In genomic region chr6:88584581-88584980, GRCh38 we compare ENCODE assay signal across 15 cellular contexts.
DNase-seq lines count a peak whose midpoint lies in the region; ATAC-seq and TF ChIP-seq lines count a peak whose summit lies in the region.
"Had no signal": no experiment of that assay in that cellular context is flagged by ENCODE, and none has a peak within 500 bp of the region (broad histone marks: within the 10 kb centered on the region; RNA-seq: fewer than 3 reads in every experiment).

No MANE protein-coding gene starts in this region.

- no peak overlapping the region for H3K4me3 ChIP-seq in mesendoderm (ENCODE audit: low read length)
- H3K4me3 ChIP-seq in sigmoid colon = no peak overlapping the region

- no peaks in the 10 kb centered on the region for H3K27me3 ChIP-seq in mesendoderm (ENCODE audit: insufficient read depth, low read length, poor library complexity)
- no peaks in the 10 kb centered on the region for H3K27me3 ChIP-seq in sigmoid colon

- ATAC-seq in omental fat pad (ENCODE audit: low FRiP score) = no peak

- no peak for TF ChIP-seq EP300 in sigmoid colon (IDR thresholded peaks at IDR 0.05)

- no peak for TF ChIP-seq POLR2A in sigmoid colon (IDR thresholded peaks at IDR 0.05)

- H3K9ac ChIP-seq in mesendoderm (ENCODE audit: low read length) = no peak overlapping the region
- H3K9ac ChIP-seq: SK-N-SH had no signal

- no peaks in the 10 kb centered on the region for H3K79me1 ChIP-seq in mesendoderm (ENCODE audit: low read length)

- DNase-seq in Ammon's horn (ENCODE audit: low spot score) (peak; percentile 20), NCI-H446 treated with DMSO at 0.1 percent for 48 hours (lab: John Stamatoyannopoulos, UW) (peak; percentile 42), cerebellar cortex (ENCODE audit: low spot score) (peak; percentile 82), mesendoderm (no peak), sigmoid colon (no peak), ureter (ENCODE audit: low spot score) (no peak), omental fat pad (ENCODE audit: low spot score) (no peak)
- DNase-seq: CD4-positive, CD25-positive, alpha-beta regulatory T cell; HCEC 1CT; NCI-H1417; NCI-H1930; NCI-H510A treated with DMSO at 0.1 percent for 48 hours; SHP77; SK-N-SH had no signal

- H2BK15ac ChIP-seq in mesendoderm (replicated peaks; ENCODE audit: low read depth) = no peak overlapping the region

- H3K79me2 ChIP-seq in mesendoderm (ENCODE audit: control insufficient read depth, insufficient read depth, low read length) = no peaks in the 10 kb centered on the region

- no peak overlapping the region for H3K4me2 ChIP-seq in mesendoderm (ENCODE audit: low read length)
- H3K4me2 ChIP-seq: SK-N-SH had no signal

- H3K4me1 ChIP-seq in mesendoderm (ENCODE audit: control insufficient read depth, low read depth, low read length) = peaks cover 2% of the 10 kb centered on the region
- peaks cover 0 to 21% (median 12%) of the 10 kb centered on the region in 4 donors for H3K4me1 ChIP-seq in sigmoid colon

- H3K27ac ChIP-seq in mesendoderm (ENCODE audit: low read depth, low read length) (no peak overlapping the region), sigmoid colon (no peak overlapping the region)
- H3K27ac ChIP-seq: HL-60 had no signal

- intact Hi-C loops in sigmoid colon (cut with DNase I) = no loop called here

- no peak overlapping the region for H4K8ac ChIP-seq in mesendoderm (ENCODE audit: low read depth, low read length)

- H4K5ac ChIP-seq in mesendoderm (ENCODE audit: low read length) = no peak overlapping the region

- H2AK5ac ChIP-seq in mesendoderm (ENCODE audit: low read length) = no peak overlapping the region

- H3K56ac ChIP-seq in mesendoderm (ENCODE audit: low read length) = peak overlapping the region; percentile 45

- TF ChIP-seq CTCF in sigmoid colon (IDR thresholded peaks at IDR 0.05) (no peak), omental fat pad (IDR thresholded peaks at IDR 0.05) (no peak)

- H2BK5ac ChIP-seq in mesendoderm (ENCODE audit: low read length) = no peak overlapping the region

- H3K36me3 ChIP-seq in mesendoderm (ENCODE audit: control insufficient read depth, insufficient read depth, low read length) = no peaks in the 10 kb centered on the region
- H3K36me3 ChIP-seq in sigmoid colon = no peaks in the 10 kb centered on the region

- no peak overlapping the region for H3K18ac ChIP-seq in mesendoderm (ENCODE audit: low read length)

- no peak overlapping the region for H2BK120ac ChIP-seq in mesendoderm (ENCODE audit: low read depth, low read length)

- H3K23ac ChIP-seq in mesendoderm (ENCODE audit: low read length) = no peak overlapping the region

- peaks cover 0 to 4% (median 0%) of the 10 kb centered on the region in 4 donors for H3K9me3 ChIP-seq in sigmoid colon
- H3K9me3 ChIP-seq: SK-N-SH had no signal

- no peak overlapping the region for H3K4ac ChIP-seq in mesendoderm (ENCODE audit: low read depth, low read length)

- no CpG with 5 or more reads among the region's 2 CpGs for WGBS in mesendoderm (ENCODE audit: extremely low coverage, insufficient coverage, low lambda C conversion rate)
- WGBS in sigmoid colon, 2 donors = 66 to 73% methylated on average over 2 of the region's 2 CpGs

Comparison
In these comparisons a context has a peak if more than half of its experiments do, and no peak if none do; other contexts are left out.
1. DNase-seq: peak in Ammon's horn (single experiment), NCI-H446 treated with DMSO at 0.1 percent for 48 hours (single experiment) and cerebellar cortex (single experiment); none in mesendoderm (single experiment), sigmoid colon (single experiment), ureter (single experiment) and omental fat pad (single experiment).